Comparison of ENCODE assay signal across 8 cellular contexts in the genomic region with DNA sequence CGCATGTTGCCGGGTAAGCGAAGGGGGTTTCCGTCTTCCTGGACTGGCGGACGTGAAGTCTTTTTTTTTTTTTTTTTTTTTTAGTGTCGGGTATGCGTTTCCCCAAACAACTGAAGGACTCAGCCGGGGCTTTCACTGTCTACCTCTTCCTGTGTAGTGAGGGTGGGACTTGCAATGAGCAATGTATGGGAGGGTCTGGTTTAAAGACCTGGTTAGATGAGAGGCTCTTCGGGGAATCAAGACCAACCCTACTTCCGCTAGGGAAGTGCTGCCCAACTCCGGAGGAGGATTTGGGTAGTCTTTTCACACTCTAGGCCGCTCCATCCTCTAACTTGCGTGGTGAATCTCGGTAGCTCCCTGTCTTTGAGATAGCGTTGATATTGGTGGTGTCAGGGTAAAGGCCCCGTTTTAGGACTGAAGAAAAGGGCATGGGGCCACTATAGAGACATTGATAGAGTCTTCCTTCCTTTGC. TPM values are rescaled to one million over a fixed set of nuclear protein-coding genes. Genes with fewer than 3 reads are reported as not detected.
DNase-seq lines count a peak whose midpoint lies in the region; ATAC-seq, FAIRE-seq and TF ChIP-seq lines count a peak whose summit lies in the region.

No MANE protein-coding gene starts in this region.

- H3K27ac Mint-ChIP-seq in activated naive CD4-positive, alpha-beta T cell treated with anti-CD3 and anti-CD28 coated beads for 36 hours, result peak overlapping the region; percentile 94

- in situ Hi-C loops in Caki2 (cut with HindIII; ENCODE audit: low pct_unique_long_range_greater_than_20kb, low sequenced_read_pairs), result no loop called here

- H3K27me3 Mint-ChIP-seq in activated naive CD4-positive, alpha-beta T cell treated with anti-CD3 and anti-CD28 coated beads for 36 hours (ENCODE audit: low read depth), result no peaks in the 10 kb centered on the region

- no peaks in the 10 kb centered on the region for H3K9me3 ChIP-seq in pancreas

- H3K27ac ChIP-seq in pancreas (peak overlapping the region; percentile 89 to 99 (median 96)), urinary bladder (ENCODE audit: low read depth) (peak overlapping the region; percentile 99)

- H3K4me3 Mint-ChIP-seq in activated naive CD4-positive, alpha-beta T cell treated with anti-CD3 and anti-CD28 coated beads for 36 hours, result peak overlapping the region; percentile 84

- CTCF ChIA-PET in activated naive CD4-positive, alpha-beta T cell treated with anti-CD3 and anti-CD28 coated beads for 36 hours (lab: Charles Lee), result interaction anchor here (0.5 to 2.6 kb wide), 20 partner anchors 7 to 940 kb away, joined by 3 to 22 read pairs (median 4); partner anchors contain the start of genes FMO4 and VAMP4

- FAIRE-seq in pancreas (lab: Jason Lieb, UNC), result no peak

- peaks cover 20 to 41% (median 31%) of the 10 kb centered on the region in 3 donors for H3K4me1 ChIP-seq in pancreas
- H3K4me1 ChIP-seq in urinary bladder (ENCODE audit: insufficient read depth), result peaks cover 4% of the 10 kb centered on the region

- no peaks in the 10 kb centered on the region for H3K9me3 Mint-ChIP-seq in activated naive CD4-positive, alpha-beta T cell treated with anti-CD3 and anti-CD28 coated beads for 36 hours

- no peak for TF ChIP-seq CTCF in pancreas (IDR thresholded peaks at IDR 0.05)

- no peaks in the 10 kb centered on the region for H3K27me3 ChIP-seq in pancreas

- WGBS in pancreas, 2 donors, result 0 to 1% methylated on average over 16 to 17 of the region's 17 CpGs
- under 1% methylated on average over 17 of the region's 17 CpGs for WGBS in urinary bladder

- DNase-seq in Caki2 (ENCODE audit: low read depth), result peak; percentile 66
- peak; percentile 64 for DNase-seq in RPMI7951 (ENCODE audit: low read depth)
- DNase-seq in activated naive CD4-positive, alpha-beta T cell treated with anti-CD3 and anti-CD28 coated beads for 36 hours, result peak; percentile 82
- DNase-seq in globus pallidus (ENCODE audit: low spot score), result peak; percentile 31
- DNase-seq in pancreas, result no peak

- intact Hi-C loops in activated naive CD4-positive, alpha-beta T cell treated with anti-CD3 and anti-CD28 coated beads for 36 hours (cut with micrococcal nuclease), result loop anchor here (1.0 to 5.0 kb wide), 8 partner anchors 8 to 1784 kb away; partner anchors contain the start of genes GORAB, KIFAP3 and SUCO
- intact Hi-C loops in pancreas (cut with DNase I), result no loop called here

- H3K36me3 ChIP-seq in pancreas (no peaks in the 10 kb centered on the region), urinary bladder (ENCODE audit: insufficient read depth) (no peaks in the 10 kb centered on the region)

- ATAC-seq in GM19463 (IDR thresholded peaks at IDR 0.05; ENCODE audit: unreplicated experiment) (peak; percentile 31), HG03571 (IDR thresholded peaks at IDR 0.05; ENCODE audit: unreplicated experiment) (peak; percentile 32), pancreas (peak; percentile 22 to 55 (median 32))

- peaks cover 42% of the 10 kb centered on the region for H3K4me1 Mint-ChIP-seq in activated naive CD4-positive, alpha-beta T cell treated with anti-CD3 and anti-CD28 coated beads for 36 hours (ENCODE audit: low read depth)

- H3K36me3 Mint-ChIP-seq in activated naive CD4-positive, alpha-beta T cell treated with anti-CD3 and anti-CD28 coated beads for 36 hours (ENCODE audit: low read depth), result peaks cover 27% of the 10 kb centered on the region

- peak overlapping the region; percentile 70 to 98 (median 88) for H3K4me3 ChIP-seq in pancreas
- H3K4me3 ChIP-seq in urinary bladder (ENCODE audit: low read depth, low read length), result peak overlapping the region; percentile 81

RNA-seq across cellular contexts. Expression of gene PRRC2C, which starts 0.8 kb away (rescaled TPM):
- total RNA-seq in Caki2 (2014; rRNA removed; shearing (Covaris generic); ENCODE audit: low replicate concordance), result 12.2 and 27.6 TPM in 2 replicates
- total RNA-seq in RPMI7951 (2014; rRNA removed; shearing (Covaris generic)), result 19.9 and 30.3 TPM in 2 replicates
- total RNA-seq in activated naive CD4-positive, alpha-beta T cell treated with anti-CD3 and anti-CD28 coated beads for 36 hours, result 100 to 1,000 TPM; 199 to 206 TPM
- total RNA-seq in pancreas (10 to 100 TPM; 45.8 to 82.3 (median 48.4) TPM), urinary bladder (69.9 TPM)
- polyA plus RNA-seq in pancreas (10 to 100 TPM; 22.4 to 59.1 TPM), urinary bladder (36.5 TPM)

Comparison
In these comparisons a context has a peak if more than half of its experiments do, and no peak if none do; other contexts are left out.
1. DNase-seq: peak in Caki2 (single experiment), RPMI7951 (single experiment), activated naive CD4-positive, alpha-beta T cell treated with anti-CD3 and anti-CD28 coated beads for 36 hours (single experiment) and globus pallidus (single experiment); none in pancreas (0 of 6).
2. Peak in every context shown above with its lines, with median percentiles within 50 percentile points of each other: ATAC-seq.